Comparison of ENCODE assay signal across 7 cellular contexts in genomic region chr3:99866167-99866810, GRCh38. TPM values are rescaled to one million over a fixed set of nuclear protein-coding genes. Genes with fewer than 3 reads are reported as not detected.
A peak's percentile ranks its signal among the peaks of the same experiment; 100 is the strongest.
DNase-seq lines count a peak whose midpoint lies in the region; ATAC-seq and TF ChIP-seq lines count a peak whose summit lies in the region.

No MANE protein-coding gene starts in this region.

- no peak overlapping the region for H3K27ac Mint-ChIP-seq in CD14-positive monocyte

- no peak overlapping the region for H2AFZ ChIP-seq in Loucy (ENCODE audit: low read length)
- no peak overlapping the region for H2AFZ ChIP-seq in mammary epithelial cell (ENCODE audit: low read depth, low read length)

- H4K20me1 ChIP-seq in Loucy (ENCODE audit: insufficient read depth, low read length, poor library complexity, severe bottlenecking) (peaks cover 3% of the 10 kb centered on the region), mammary epithelial cell (ENCODE audit: insufficient read depth, low read length) (no peaks in the 10 kb centered on the region)

- H3K36me3 Mint-ChIP-seq in CD14-positive monocyte: no peaks in the 10 kb centered on the region

- H3K4me2 ChIP-seq in Loucy (ENCODE audit: low read depth, low read length, poor library complexity, severe bottlenecking): peak overlapping the region; percentile 56
- H3K4me2 ChIP-seq in mammary epithelial cell (ENCODE audit: insufficient read depth, low read depth, low read length): peak overlapping the region; percentile 25

- TF ChIP-seq POLR2A in gastrocnemius medialis (IDR thresholded peaks at IDR 0.05): no peak

- H3K27me3 Mint-ChIP-seq in CD14-positive monocyte (ENCODE audit: low read depth in 3 of 3): no peaks in the 10 kb centered on the region

- H3K9ac ChIP-seq in Loucy (ENCODE audit: low read depth, low read length, poor library complexity, severe bottlenecking) (no peak overlapping the region), mammary epithelial cell (ENCODE audit: insufficient read depth, low read length) (no peak overlapping the region)

- no peaks in the 10 kb centered on the region for H3K9me3 Mint-ChIP-seq in CD14-positive monocyte

- H3K4me3 ChIP-seq in Loucy (ENCODE audit: low read length, poor library complexity, severe bottlenecking): peak overlapping the region; percentile 36
- no peak overlapping the region for H3K4me3 ChIP-seq in mammary epithelial cell (replicated peaks in 1 of 3; ENCODE audit: insufficient read depth in 1 of 3, low read depth in 2 of 3, low read length in 3 of 3)
- peak overlapping the region in 1 of 4 donors; percentile 4 for H3K4me3 ChIP-seq in gastrocnemius medialis

- H3K4me1 Mint-ChIP-seq in CD14-positive monocyte: no peaks in the 10 kb centered on the region

- 0 out of 2 replicates have a peak, but pooled peaks cover 3% of the 10 kb centered on the region for H3F3A ChIP-seq in Loucy (ENCODE audit: low read depth)

- no TSS peak for BruUV-seq in mammary epithelial cell (replicated peaks; lab: Mats Ljungman, UMichigan)

- H3K27me3 ChIP-seq in Loucy (ENCODE audit: insufficient read depth, low read length, poor library complexity, severe bottlenecking) (no peaks in the 10 kb centered on the region), mammary epithelial cell (ENCODE audit: insufficient read depth, low read length) (no peaks in the 10 kb centered on the region), gastrocnemius medialis (no peaks in the 10 kb centered on the region)

- no peak overlapping the region for H3K4me3 Mint-ChIP-seq in CD14-positive monocyte

- ATAC-seq in gastrocnemius medialis (no peak), HG03520 (IDR thresholded peaks at IDR 0.05; ENCODE audit: unreplicated experiment) (no peak)

- DNase-seq in GM04504 (ENCODE audit: low read depth) (peak; percentile 70), mammary epithelial cell (peak; percentile 77), gastrocnemius medialis (no peak), CD14-positive monocyte (ENCODE audit: low spot score) (no peak)
- DNase-seq in central memory CD4-positive, alpha-beta T cell: no peak

- TF ChIP-seq CTCF in Loucy (conservative IDR thresholded peaks at IDR 0.05; ENCODE audit: low read length) (no peak), mammary epithelial cell (conservative IDR thresholded peaks at IDR 0.05 in 1 of 2, IDR thresholded peaks at IDR 0.05 in 1 of 2; ENCODE audit: extremely low read depth in 1 of 2, insufficient read depth in 1 of 2, low read depth in 1 of 2, low read length in 2 of 2) (no peak), gastrocnemius medialis (IDR thresholded peaks at IDR 0.05 in 4 of 5, conservative IDR thresholded peaks at IDR 0.05 in 1 of 5) (no peak), CD14-positive monocyte (IDR thresholded peaks at IDR 0.05) (no peak)

- H3K36me3 ChIP-seq in Loucy (ENCODE audit: insufficient read depth, low read length) (no peaks in the 10 kb centered on the region), mammary epithelial cell (ENCODE audit: insufficient read depth, low read length) (no peaks in the 10 kb centered on the region), gastrocnemius medialis (peaks cover 0 to 6% of the 10 kb centered on the region in 2 donors)

- H3K9me3 ChIP-seq in Loucy (ENCODE audit: insufficient read depth, low read depth, low read length) (no peaks in the 10 kb centered on the region), mammary epithelial cell (replicated peaks; ENCODE audit: insufficient read depth, low read length) (no peaks in the 10 kb centered on the region), gastrocnemius medialis (no peaks in the 10 kb centered on the region)

- no peaks in the 10 kb centered on the region for H3K79me2 ChIP-seq in Loucy (ENCODE audit: insufficient read depth, low read length)
- H3K79me2 ChIP-seq in mammary epithelial cell (ENCODE audit: insufficient read depth, low read length): peaks cover 52% of the 10 kb centered on the region

- peak overlapping the region; percentile 41 for H3K27ac ChIP-seq in mammary epithelial cell (ENCODE audit: insufficient read depth, low read depth, low read length)
- peak overlapping the region; percentile 53 to 93 (median 91) for H3K27ac ChIP-seq in gastrocnemius medialis

- CTCF ChIA-PET in mammary epithelial cell (lab: Charles Lee; ENCODE audit: low non-redundant PET): interaction anchor here (1.1 kb wide), 1 partner anchor 844 kb away, joined by 5 read pairs; no protein-coding TSS in a partner anchor

- no peaks in the 10 kb centered on the region for H3K9me2 ChIP-seq in Loucy (replicated peaks; ENCODE audit: low read depth, low read length)

- WGBS in mammary epithelial cell (ENCODE audit: low coverage, missing lambda C conversion rate): 33% methylated on average over 3 of the region's 3 CpGs

- H3K4me1 ChIP-seq in Loucy (ENCODE audit: insufficient read depth, low read length, poor library complexity, severe bottlenecking) (peaks cover 31% of the 10 kb centered on the region), mammary epithelial cell (ENCODE audit: insufficient read depth, low read length) (peaks cover 17% of the 10 kb centered on the region), gastrocnemius medialis (peaks cover 55 to 69% of the 10 kb centered on the region in 2 donors)

- dilution Hi-C loops in mammary epithelial cell (cut with HindIII; ENCODE audit: low sequenced_read_pairs): no loop called here

- in situ Hi-C loops in mammary epithelial cell (cut with MboI; ENCODE audit: low sequenced_read_pairs in 2 of 2) (no loop called here), gastrocnemius medialis (cut with MboI; ENCODE audit: low sequenced_read_pairs in 4 of 4) (no loop called here)

- intact Hi-C loops in mammary epithelial cell (cut with micrococcal nuclease) (no loop called here), gastrocnemius medialis (cut with DNase I; ENCODE audit: low total_unique reads) (no loop called here), CD14-positive monocyte (cut with micrococcal nuclease) (no loop called here)

RNA-seq across cellular contexts. Expression of gene CMSS1, which starts 48.6 kb away (rescaled TPM):
- total RNA-seq in mammary epithelial cell: 10 to 100 TPM; 20.8 to 55.3 TPM
- polyA plus RNA-seq in mammary epithelial cell: 24.7 TPM
- 0.67 TPM for polyA minus RNA-seq in mammary epithelial cell
- 10 to 100 TPM; 23.2 to 89.5 (median 67.6) TPM for total RNA-seq in gastrocnemius medialis
- 1 to 10 TPM; 2.2 to 3.6 TPM for polyA plus RNA-seq in CD14-positive monocyte

Comparison
In these comparisons a context has a peak if more than half of its experiments do, and no peak if none do; other contexts are left out.
1. DNase-seq: peak in GM04504 (single experiment) and mammary epithelial cell (single experiment); none in gastrocnemius medialis (0 of 2), CD14-positive monocyte (single experiment) and central memory CD4-positive, alpha-beta T cell (single experiment).